In genomic region chr3:142596726-142597088, GRCh38 we compare ENCODE assay signal across 1 cellular context.
TF ChIP-seq lines count a peak whose summit lies in the region.

No MANE protein-coding gene starts in this region.

TF ChIP-seq in GM12878, 131 proteins besides CTCF, POLR2A, EP300 and RAD21:
- TF ChIP-seq SUZ12 (IDR thresholded peaks at IDR 0.05; ENCODE audit: unreplicated experiment) (no peak), TBL1XR1 (IDR thresholded peaks at IDR 0.05; ENCODE audit: low read depth, low read length) (no peak), CEBPB (IDR thresholded peaks at IDR 0.05; ENCODE audit: borderline replicate concordance in 1 of 2, low read depth in 2 of 2, low read length in 2 of 2) (no peak), KLF5 (IDR thresholded peaks at IDR 0.05; ENCODE audit: partially characterized antibody) (no peak), YY1 (IDR thresholded peaks at IDR 0.05; ENCODE audit: low read depth, low read length) (no peak), ASH2L (IDR thresholded peaks at IDR 0.05; ENCODE audit: borderline replicate concordance, low read depth) (no peak), ZNF24 (IDR thresholded peaks at IDR 0.05) (no peak), ZNF384 (IDR thresholded peaks at IDR 0.05; ENCODE audit: borderline replicate concordance, low read depth, low read length) (no peak), NFIC (IDR thresholded peaks at IDR 0.05; ENCODE audit: low read depth, low read length) (no peak)
- TF ChIP-seq, protein P1, sequence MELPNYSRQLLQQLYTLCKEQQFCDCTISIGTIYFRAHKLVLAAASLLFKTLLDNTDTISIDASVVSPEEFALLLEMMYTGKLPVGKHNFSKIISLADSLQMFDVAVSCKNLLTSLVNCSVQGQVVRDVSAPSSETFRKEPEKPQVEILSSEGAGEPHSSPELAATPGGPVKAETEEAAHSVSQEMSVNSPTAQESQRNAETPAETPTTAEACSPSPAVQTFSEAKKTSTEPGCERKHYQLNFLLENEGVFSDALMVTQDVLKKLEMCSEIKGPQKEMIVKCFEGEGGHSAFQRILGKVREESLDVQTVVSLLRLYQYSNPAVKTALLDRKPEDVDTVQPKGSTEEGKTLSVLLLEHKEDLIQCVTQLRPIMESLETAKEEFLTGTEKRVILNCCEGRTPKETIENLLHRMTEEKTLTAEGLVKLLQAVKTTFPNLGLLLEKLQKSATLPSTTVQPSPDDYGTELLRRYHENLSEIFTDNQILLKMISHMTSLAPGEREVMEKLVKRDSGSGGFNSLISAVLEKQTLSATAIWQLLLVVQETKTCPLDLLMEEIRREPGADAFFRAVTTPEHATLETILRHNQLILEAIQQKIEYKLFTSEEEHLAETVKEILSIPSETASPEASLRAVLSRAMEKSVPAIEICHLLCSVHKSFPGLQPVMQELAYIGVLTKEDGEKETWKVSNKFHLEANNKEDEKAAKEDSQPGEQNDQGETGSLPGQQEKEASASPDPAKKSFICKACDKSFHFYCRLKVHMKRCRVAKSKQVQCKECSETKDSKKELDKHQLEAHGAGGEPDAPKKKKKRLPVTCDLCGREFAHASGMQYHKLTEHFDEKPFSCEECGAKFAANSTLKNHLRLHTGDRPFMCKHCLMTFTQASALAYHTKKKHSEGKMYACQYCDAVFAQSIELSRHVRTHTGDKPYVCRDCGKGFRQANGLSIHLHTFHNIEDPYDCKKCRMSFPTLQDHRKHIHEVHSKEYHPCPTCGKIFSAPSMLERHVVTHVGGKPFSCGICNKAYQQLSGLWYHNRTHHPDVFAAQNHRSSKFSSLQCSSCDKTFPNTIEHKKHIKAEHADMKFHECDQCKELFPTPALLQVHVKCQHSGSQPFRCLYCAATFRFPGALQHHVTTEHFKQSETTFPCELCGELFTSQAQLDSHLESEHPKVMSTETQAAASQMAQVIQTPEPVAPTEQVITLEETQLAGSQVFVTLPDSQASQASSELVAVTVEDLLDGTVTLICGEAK (IDR thresholded peaks at IDR 0.05; ENCODE audit: borderline replicate concordance) = no peak
